In genomic region chr6:34115396-34116314, GRCh38 we compare ENCODE assay signal across 1 cellular context.
TF ChIP-seq lines count a peak whose summit lies in the region.

No MANE protein-coding gene starts in this region.

TF ChIP-seq in WTC11, 78 proteins besides CTCF, POLR2A, EP300 and RAD21 (continued from another document):
- TF ChIP-seq SP1 (CRISPR knock-in tag; conservative IDR thresholded peaks at IDR 0.05) (no peak), ATF2 (CRISPR knock-in tag; IDR thresholded peaks at IDR 0.05; ENCODE audit: borderline replicate concordance, low read depth) (no peak), FOXK1 (CRISPR knock-in tag; IDR thresholded peaks at IDR 0.05) (peak; percentile 33; the same call in 1 of the 2 replicates), PRRX2 (CRISPR knock-in tag; IDR thresholded peaks at IDR 0.05) (no peak), ZNF219 (CRISPR knock-in tag; IDR thresholded peaks at IDR 0.05; ENCODE audit: borderline replicate concordance) (no peak; the same call in 1 of the 2 replicates), FOXP1 (CRISPR knock-in tag; IDR thresholded peaks at IDR 0.05; ENCODE audit: borderline replicate concordance) (peak; percentile 65; the same call in 1 of the 2 replicates), NR3C1 (CRISPR knock-in tag; conservative IDR thresholded peaks at IDR 0.05; ENCODE audit: low read depth) (no peak), MYBL2 (CRISPR knock-in tag; IDR thresholded peaks at IDR 0.05) (0 out of 2 replicates have a peak, but pooled peaks have one; percentile 40), USF1 (CRISPR knock-in tag; IDR thresholded peaks at IDR 0.05) (peak; percentile 71; the same call in 1 of the 2 replicates), ZNF232 (CRISPR knock-in tag; IDR thresholded peaks at IDR 0.05) (peak; percentile 85; the same call in 1 of the 2 replicates), JUN (CRISPR knock-in tag; IDR thresholded peaks at IDR 0.05) (peak; percentile 92), TEAD4 (CRISPR knock-in tag; IDR thresholded peaks at IDR 0.05) (peak; percentile 67; the same call in 1 of the 2 replicates), ZNF263 (CRISPR knock-in tag; IDR thresholded peaks at IDR 0.05; ENCODE audit: low read depth) (no peak), GRHL2 (CRISPR knock-in tag; IDR thresholded peaks at IDR 0.05; ENCODE audit: insufficient replicate concordance, severe bottlenecking) (no peak), E2F5 (CRISPR knock-in tag; IDR thresholded peaks at IDR 0.05) (no peak), ZBTB43 (CRISPR knock-in tag; IDR thresholded peaks at IDR 0.05) (no peak), ATF1 (CRISPR knock-in tag; IDR thresholded peaks at IDR 0.05) (no peak), FOXJ3 (CRISPR knock-in tag; IDR thresholded peaks at IDR 0.05; ENCODE audit: borderline replicate concordance) (no peak), EMX1 (CRISPR knock-in tag; IDR thresholded peaks at IDR 0.05) (no peak), IRF2 (CRISPR knock-in tag; IDR thresholded peaks at IDR 0.05; ENCODE audit: borderline replicate concordance, low read depth) (no peak)
